Comparison of ENCODE assay signal across 1 cellular context in the genomic region with DNA sequence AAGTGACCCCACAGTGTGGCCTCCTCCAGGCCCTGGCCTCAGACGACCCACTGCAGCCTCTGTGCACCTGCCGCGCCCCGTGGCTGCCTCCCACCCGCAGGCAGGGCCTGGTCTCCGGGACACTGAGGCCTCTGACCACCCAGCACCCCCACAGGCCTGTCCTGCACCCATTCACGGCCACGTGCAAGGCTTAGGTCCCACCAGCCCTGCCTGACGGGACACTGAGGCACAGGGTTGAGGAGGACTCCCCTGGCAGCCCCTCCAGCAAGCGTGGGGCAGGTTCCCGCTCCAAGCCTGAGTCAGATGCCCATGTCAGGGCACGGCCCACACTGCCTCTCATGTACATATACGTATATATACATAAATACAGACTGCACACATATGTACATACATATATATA.
A peak's percentile ranks its signal among the peaks of the same experiment; 100 is the strongest.
TF ChIP-seq lines count a peak whose summit lies in the region.

No MANE protein-coding gene starts in this region.

TF ChIP-seq in K562, 482 proteins besides CTCF, POLR2A, EP300 and RAD21:
- TF ChIP-seq, protein P1, sequence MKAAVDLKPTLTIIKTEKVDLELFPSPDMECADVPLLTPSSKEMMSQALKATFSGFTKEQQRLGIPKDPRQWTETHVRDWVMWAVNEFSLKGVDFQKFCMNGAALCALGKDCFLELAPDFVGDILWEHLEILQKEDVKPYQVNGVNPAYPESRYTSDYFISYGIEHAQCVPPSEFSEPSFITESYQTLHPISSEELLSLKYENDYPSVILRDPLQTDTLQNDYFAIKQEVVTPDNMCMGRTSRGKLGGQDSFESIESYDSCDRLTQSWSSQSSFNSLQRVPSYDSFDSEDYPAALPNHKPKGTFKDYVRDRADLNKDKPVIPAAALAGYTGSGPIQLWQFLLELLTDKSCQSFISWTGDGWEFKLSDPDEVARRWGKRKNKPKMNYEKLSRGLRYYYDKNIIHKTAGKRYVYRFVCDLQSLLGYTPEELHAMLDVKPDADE (conservative IDR thresholded peaks at IDR 0.05; ENCODE audit: control insufficient read depth, low read depth, low read length), result no peak
- peak; percentile 81 for TF ChIP-seq RBM22 (IDR thresholded peaks at IDR 0.05; ENCODE audit: low read depth, low read length, poor library complexity, severe bottlenecking)
- TF ChIP-seq, protein P2, sequence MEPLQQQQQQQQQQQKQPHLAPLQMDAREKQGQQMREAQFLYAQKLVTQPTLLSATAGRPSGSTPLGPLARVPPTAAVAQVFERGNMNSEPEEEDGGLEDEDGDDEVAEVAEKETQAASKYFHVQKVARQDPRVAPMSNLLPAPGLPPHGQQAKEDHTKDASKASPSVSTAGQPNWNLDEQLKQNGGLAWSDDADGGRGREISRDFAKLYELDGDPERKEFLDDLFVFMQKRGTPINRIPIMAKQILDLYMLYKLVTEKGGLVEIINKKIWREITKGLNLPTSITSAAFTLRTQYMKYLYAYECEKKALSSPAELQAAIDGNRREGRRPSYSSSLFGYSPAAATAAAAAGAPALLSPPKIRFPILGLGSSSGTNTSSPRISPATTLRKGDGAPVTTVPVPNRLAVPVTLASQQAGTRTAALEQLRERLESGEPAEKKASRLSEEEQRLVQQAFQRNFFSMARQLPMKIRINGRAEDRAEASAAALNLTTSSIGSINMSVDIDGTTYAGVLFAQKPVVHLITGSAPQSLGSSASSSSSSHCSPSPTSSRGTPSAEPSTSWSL (CRISPR knock-in tag; IDR thresholded peaks at IDR 0.05; ENCODE audit: borderline replicate concordance), result no peak
